Comparison of ENCODE assay signal across 1 cellular context in the genomic region with DNA sequence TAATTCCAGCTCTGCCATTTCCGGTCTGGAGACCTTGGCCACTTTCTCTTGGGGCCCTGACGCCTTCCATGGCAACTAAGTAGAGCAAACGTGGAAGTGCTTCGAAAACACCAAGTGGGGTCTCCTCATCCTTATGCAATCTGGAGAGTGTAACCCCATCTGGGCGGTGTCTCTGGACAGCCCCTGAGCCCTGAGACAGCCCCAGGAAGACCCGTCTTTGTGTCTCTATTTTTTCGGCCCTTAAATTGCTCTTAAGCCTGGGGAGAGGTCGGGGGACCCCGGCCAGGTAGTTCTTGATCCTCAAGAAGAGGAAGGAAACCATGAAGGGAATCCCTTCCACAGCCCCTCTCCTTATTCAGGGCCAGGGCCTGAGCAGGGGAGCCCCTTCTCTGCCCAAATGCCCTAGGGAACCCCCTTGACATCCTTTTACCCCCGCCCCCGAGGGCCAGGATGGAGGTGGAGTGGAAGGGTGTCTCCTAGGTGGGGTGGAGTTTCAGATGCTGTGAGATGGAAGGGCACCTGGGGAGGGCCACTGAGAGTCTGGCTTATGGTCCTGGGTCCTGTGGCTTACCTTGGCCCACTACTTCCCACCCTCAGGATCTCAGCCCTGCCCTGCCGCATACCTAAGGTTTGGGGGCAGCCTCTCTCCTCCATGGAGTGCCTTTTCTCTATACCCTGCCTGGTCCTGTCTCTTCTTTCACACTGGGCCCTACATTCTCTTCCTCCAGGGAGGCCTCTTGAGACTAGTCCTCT.
TF ChIP-seq lines count a peak whose summit lies in the region.

No MANE protein-coding gene starts in this region.

TF ChIP-seq in H1, 55 proteins besides CTCF, POLR2A, EP300 and RAD21:
- no peak for TF ChIP-seq CBX8 (IDR thresholded peaks at IDR 0.05; ENCODE audit: borderline replicate concordance, low read depth, low read length)
- no peak for TF ChIP-seq NANOG (IDR thresholded peaks at IDR 0.05; ENCODE audit: insufficient read depth, low read depth, low read length, poor library complexity, severe bottlenecking)
- no peak for TF ChIP-seq SIX5 (IDR thresholded peaks at IDR 0.05; ENCODE audit: low read depth, low read length)
- no peak for TF ChIP-seq SIRT6 (IDR thresholded peaks at IDR 0.05; ENCODE audit: low read length)
- TF ChIP-seq TCF12 (IDR thresholded peaks at IDR 0.05; ENCODE audit: low read depth, low read length), result no peak
- TF ChIP-seq NRF1 (IDR thresholded peaks at IDR 0.05; ENCODE audit: low read depth, low read length), result no peak
- TF ChIP-seq SP4 (IDR thresholded peaks at IDR 0.05; ENCODE audit: low read length), result no peak
- no peak for TF ChIP-seq YY1 (IDR thresholded peaks at IDR 0.05; ENCODE audit: low read depth, low read length)
- no peak for TF ChIP-seq RXRA (IDR thresholded peaks at IDR 0.05; ENCODE audit: insufficient read depth, low read depth, low read length)
- no peak for TF ChIP-seq FOSL1 (IDR thresholded peaks at IDR 0.05; ENCODE audit: insufficient read depth, low read depth, low read length)
- no peak for TF ChIP-seq SP2 (IDR thresholded peaks at IDR 0.05; ENCODE audit: low read length)
- no peak for TF ChIP-seq EZH2 (IDR thresholded peaks at IDR 0.05; ENCODE audit: low read depth, low read length, severe bottlenecking)
- TF ChIP-seq GTF2F1 (IDR thresholded peaks at IDR 0.05; ENCODE audit: borderline replicate concordance, low read depth, low read length), result no peak
